21 cellular contexts compared by ENCODE assay signal in the genomic region with DNA sequence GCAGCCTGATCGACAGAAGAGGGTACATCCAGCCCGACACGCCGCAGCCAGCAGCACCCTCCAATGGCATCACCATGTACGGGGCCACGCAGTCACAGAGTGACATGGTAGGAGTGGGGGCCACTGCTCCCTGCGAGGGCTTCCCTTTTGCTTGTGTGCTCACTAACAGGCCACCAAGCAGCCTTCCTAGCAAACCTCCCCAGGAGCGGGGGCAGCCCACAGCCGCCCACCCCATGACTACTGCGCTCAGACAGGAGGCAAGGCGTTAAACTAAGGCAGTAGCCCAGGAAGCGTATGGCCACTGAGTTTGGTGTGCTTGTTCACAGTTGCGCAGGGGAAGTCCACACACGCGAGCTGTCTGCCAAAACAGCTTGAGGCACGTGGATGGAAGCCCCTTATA.
"Had no signal": no experiment of that assay in that cellular context is flagged by ENCODE, and none has a peak within 500 bp of the region (broad histone marks: within the 10 kb centered on the region; RNA-seq: fewer than 3 reads in every experiment).

No MANE protein-coding gene starts in this region.

- H3K9ac ChIP-seq: KMS-11 had no signal

- H3K27me3 ChIP-seq: SJSA1 had no signal

- H3K4me2 ChIP-seq: KMS-11 had no signal

- H3K4me1 ChIP-seq: SJSA1 had no signal

- H3K4me3 ChIP-seq: K562, SJSA1, SK-N-MC had no signal

- H3K9me3 ChIP-seq: SJSA1 had no signal

- FAIRE-seq: HepG2, K562, RCC 7860 had no signal

- H3K27ac ChIP-seq: KMS-11, SJSA1, SK-N-MC had no signal

- ATAC-seq: HepG2, K562 had no signal

- H3K36me3 ChIP-seq: SJSA1 had no signal

- DNase-seq: Kasumi-1, MM.1S, NCI-H1092 treated with DMSO at 0.1 percent for 48 hours, NCI-H1436, NCI-H187, NCI-H2029, NCI-H2081 treated with DMSO at 0.1 percent for 48 hours, NCI-H226, NCI-H446 treated with DMSO at 0.1 percent for 48 hours, NCI-H510A treated with DMSO at 0.1 percent for 48 hours, NCI-H69, NCI-H774, Right ventricle myocardium superior, RPMI8226, SIG-M5 had no signal
